2 cellular contexts compared by ENCODE assay signal in genomic region chr6:34490390-34491090, GRCh38.
TF ChIP-seq lines count a peak whose summit lies in the region.

No MANE protein-coding gene starts in this region.

TF ChIP-seq in IMR-90, 13 proteins besides CTCF, POLR2A, EP300 and RAD21:
- TF ChIP-seq RCOR1 (IDR thresholded peaks at IDR 0.05; ENCODE audit: insufficient replicate concordance, low read length) (no peak), SMC3 (IDR thresholded peaks at IDR 0.05; ENCODE audit: low read depth, low read length) (no peak), MAFK (IDR thresholded peaks at IDR 0.05; ENCODE audit: low read depth, low read length) (no peak), CEBPB (IDR thresholded peaks at IDR 0.05; ENCODE audit: low read depth, low read length) (no peak), USF2 (IDR thresholded peaks at IDR 0.05; ENCODE audit: low read depth, low read length) (no peak), RFX5 (IDR thresholded peaks at IDR 0.05; ENCODE audit: low read depth, low read length) (no peak), ELK1 (IDR thresholded peaks at IDR 0.05; ENCODE audit: borderline replicate concordance, low read depth, low read length) (no peak)

TF ChIP-seq in K562, 482 proteins besides CTCF, POLR2A, EP300 and RAD21:
- TF ChIP-seq ZHX1 (conservative IDR thresholded peaks at IDR 0.05; ENCODE audit: low read length) = no peak
- 0 out of 2 replicates have a peak, but pooled peaks have one; percentile 17 for TF ChIP-seq ZNF589 (CRISPR knock-in tag; IDR thresholded peaks at IDR 0.05; ENCODE audit: low read depth)
- peak; percentile 92 for TF ChIP-seq ZBTB33 (CRISPR knock-in tag; IDR thresholded peaks at IDR 0.05)
